8 cellular contexts compared by ENCODE assay signal in the genomic region with DNA sequence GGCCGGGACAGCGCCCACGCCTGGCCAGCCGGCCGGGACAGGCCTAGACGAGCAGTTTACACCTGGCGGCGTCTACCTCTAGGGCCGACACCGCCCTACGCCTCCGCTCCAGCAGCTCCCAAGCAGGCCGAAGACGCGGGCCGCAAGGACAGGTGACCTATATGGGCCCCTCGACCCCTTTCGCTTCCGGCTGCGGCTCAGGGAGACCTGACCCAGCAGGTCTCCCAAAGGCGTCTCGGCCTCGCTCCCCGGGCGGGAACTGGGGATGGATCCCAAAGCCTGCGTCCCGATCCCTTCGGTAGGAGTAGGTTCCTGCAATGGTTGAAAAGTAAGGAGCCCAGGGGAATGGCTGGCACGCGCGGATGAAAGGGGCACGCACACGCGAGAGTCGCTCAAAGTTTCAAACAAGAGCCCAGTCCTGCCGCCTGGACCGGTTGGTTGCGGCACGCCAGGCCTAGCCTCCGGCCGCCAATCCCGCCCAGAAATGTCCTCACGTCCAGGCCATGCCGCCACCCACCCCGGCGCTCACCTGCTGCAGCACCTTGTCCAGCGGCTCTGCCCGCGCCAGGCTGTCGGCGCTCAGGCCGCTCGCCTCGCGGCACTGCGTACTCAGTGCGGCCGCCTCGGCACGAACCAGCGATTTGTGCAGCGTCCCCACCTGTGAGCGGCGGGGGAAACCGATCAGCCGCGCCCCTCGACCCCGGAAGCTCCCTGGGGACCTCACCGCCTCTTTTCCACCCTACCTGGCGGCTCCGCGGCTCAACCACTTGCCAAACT. TPM values are rescaled to one million over a fixed set of nuclear protein-coding genes. Genes with fewer than 3 reads are reported as not detected.
DNase-seq lines count a peak whose midpoint lies in the region; ATAC-seq, FAIRE-seq and TF ChIP-seq lines count a peak whose summit lies in the region.

No MANE protein-coding gene starts in this region.

- no CpG with 5 or more reads among the region's 73 CpGs for WGBS in neuronal stem cell (ENCODE audit: extremely low coverage in 2 of 2, insufficient read length in 2 of 2, insufficient replicate concordance in 1 of 2), 2 donors

- no peak for FAIRE-seq in GM19239 (lab: Jason Lieb, UNC)

- H3K27ac ChIP-seq in neuronal stem cell (replicated peaks; ENCODE audit: low read length) = no peak overlapping the region

- H3K79me1 ChIP-seq in neuronal stem cell (ENCODE audit: low read depth, low read length) = peaks cover 2% of the 10 kb centered on the region

- H3K27me3 ChIP-seq in neuronal stem cell (ENCODE audit: control insufficient read depth in 3 of 3, insufficient read depth in 3 of 3, low read depth in 1 of 3, low read length in 3 of 3) = peaks cover 0 to 37% (median 14%) of the 10 kb centered on the region in 3 experiments

- H2BK12ac ChIP-seq in neuronal stem cell (ENCODE audit: low read length) = peak overlapping the region; percentile 52

- no peak overlapping the region for H2BK5ac ChIP-seq in neuronal stem cell (ENCODE audit: low read length)

- peak overlapping the region; percentile 74 for H2AK5ac ChIP-seq in neuronal stem cell (ENCODE audit: low read depth, low read length)

- DNase-seq in Calu3 = peak; percentile 61
- DNase-seq in NCI-H526 (lab: John Stamatoyannopoulos, UW) = peak; percentile 20 to 68
- DNase-seq in epithelial cell of esophagus (ENCODE audit: low read depth) = peak; percentile 82
- no peak for DNase-seq in neuronal stem cell (ENCODE audit: low spot score)
- DNase-seq in GF-D8 (lab: John Stamatoyannopoulos, UW) = no peak
- DNase-seq in GM19239 (ENCODE audit: insufficient read length, low spot score) = no peak

- intact Hi-C loops in Calu3 (cut with micrococcal nuclease; ENCODE audit: unreplicated experiment) = loop anchor here (2.0 kb wide), 1 partner anchor 92 kb away; no protein-coding TSS in a partner anchor

- H3K36me3 ChIP-seq in neuronal stem cell (replicated peaks in 1 of 2; ENCODE audit: control insufficient read depth in 2 of 2, insufficient read depth in 2 of 2, low read length in 2 of 2) = peaks cover 2 to 15% of the 10 kb centered on the region in 2 donors

- H3K4ac ChIP-seq in neuronal stem cell (ENCODE audit: low read length) = no peak overlapping the region

- H4K91ac ChIP-seq in neuronal stem cell (ENCODE audit: low read depth, low read length, poor library complexity) = no peak overlapping the region

- H3K23ac ChIP-seq in neuronal stem cell (ENCODE audit: low read depth, low read length, poor library complexity) = peak overlapping the region; percentile 97

- no peaks in the 10 kb centered on the region for H3K27me3 Mint-ChIP-seq in Calu3 (ENCODE audit: unreplicated experiment)

- ATAC-seq in HG02840 (IDR thresholded peaks at IDR 0.05; ENCODE audit: low FRiP score, unreplicated experiment) (no peak), HG02870 (IDR thresholded peaks at IDR 0.05; ENCODE audit: unreplicated experiment) (no peak)

- H3K4me2 ChIP-seq in neuronal stem cell (ENCODE audit: insufficient read depth, low read length, poor library complexity, severe bottlenecking) = peak overlapping the region; percentile 94

- H3K4me1 Mint-ChIP-seq in Calu3 (ENCODE audit: low read depth, unreplicated experiment) = peaks cover 30% of the 10 kb centered on the region

- peaks cover 94% of the 10 kb centered on the region for H3K36me3 Mint-ChIP-seq in Calu3 (ENCODE audit: insufficient read depth, unreplicated experiment)

- peak overlapping the region; percentile 87 for H3K18ac ChIP-seq in neuronal stem cell (ENCODE audit: low read length)

- peaks cover 0 to 21% of the 10 kb centered on the region in 2 donors for H3K9me3 ChIP-seq in neuronal stem cell (replicated peaks in 1 of 2; ENCODE audit: control insufficient read depth in 2 of 2, insufficient read depth in 1 of 2, low read depth in 1 of 2, low read length in 2 of 2)

- peak overlapping the region; percentile 54 for H2BK15ac ChIP-seq in neuronal stem cell (ENCODE audit: low read length)

- no peak for TF ChIP-seq CTCF in Calu3 (IDR thresholded peaks at IDR 0.05; ENCODE audit: unreplicated experiment)
- peak; percentile 30 for TF ChIP-seq CTCF in epithelial cell of esophagus (IDR thresholded peaks at IDR 0.05; ENCODE audit: insufficient read depth, low read depth, low read length, missing control alignments)

- peak overlapping the region; percentile 10 for H4K8ac ChIP-seq in neuronal stem cell (ENCODE audit: low read depth, low read length)

- CTCF ChIA-PET in Calu3 (lab: Charles Lee) = interaction anchor here (0.6 to 1.4 kb wide), 4 partner anchors 10 to 150 kb away, joined by 3 to 6 read pairs (median 4); partner anchors contain the start of genes NFATC3 and PLA2G15

- no peaks in the 10 kb centered on the region for H3K9me3 Mint-ChIP-seq in Calu3 (ENCODE audit: low read depth, unreplicated experiment)

- H2BK120ac ChIP-seq in neuronal stem cell (ENCODE audit: low read depth, low read length) = peak overlapping the region; percentile 84

- H3K14ac ChIP-seq in neuronal stem cell (ENCODE audit: low read length) = peak overlapping the region; percentile 32

- H3K4me3 ChIP-seq in epithelial cell of esophagus (ENCODE audit: low read length) (peak overlapping the region; percentile 94), neuronal stem cell (ENCODE audit: low read length in 2 of 2) (peak overlapping the region in 1 of 2 donors; percentile 49)

- peak overlapping the region; percentile 91 for H3K9ac ChIP-seq in neuronal stem cell (ENCODE audit: low read depth, low read length, poor library complexity)

- TSS peak; percentile 36 for BruUV-seq in Calu3 (replicated peaks; lab: Mats Ljungman, UMichigan)

- H3K27ac Mint-ChIP-seq in Calu3 (ENCODE audit: unreplicated experiment) = peak overlapping the region; percentile 95

- H3K4me1 ChIP-seq in neuronal stem cell (ENCODE audit: control insufficient read depth in 2 of 2, insufficient read depth in 1 of 2, low read depth in 1 of 2, low read length in 2 of 2) = peaks cover 9 to 18% of the 10 kb centered on the region in 2 donors

- no peak overlapping the region for H2AFZ ChIP-seq in neuronal stem cell (ENCODE audit: low read length)

- H3K4me3 Mint-ChIP-seq in Calu3 (ENCODE audit: low read depth, unreplicated experiment) = peak overlapping the region; percentile 74

RNA-seq across cellular contexts. Expression of gene ESRP2, which starts 0.6 kb away (rescaled TPM):
- 100 and 103 TPM in 2 replicates for total RNA-seq in Calu3 (2022)
- 0.15 TPM for polyA plus RNA-seq in neuronal stem cell (2013, experiment 1 of 2)
- polyA plus RNA-seq in neuronal stem cell (2013, experiment 2 of 2) = 0.12 TPM

RNA-seq across cellular contexts. Expression of gene PLA2G15, which starts 9.9 kb away (rescaled TPM):
- total RNA-seq in Calu3 (2022) = 16.9 and 22.5 TPM in 2 replicates
- 5.4 TPM for polyA plus RNA-seq in neuronal stem cell (2013, experiment 1 of 2)
- 5.7 TPM for polyA plus RNA-seq in neuronal stem cell (2013, experiment 2 of 2)

RNA-seq across cellular contexts. Expression of gene SLC7A6, which starts 29.0 kb away (rescaled TPM):
- total RNA-seq in Calu3 (2022) = 38.3 and 45.4 TPM in 2 replicates
- polyA plus RNA-seq in neuronal stem cell (2013, experiment 1 of 2) = 9.0 TPM
- 8.7 TPM for polyA plus RNA-seq in neuronal stem cell (2013, experiment 2 of 2)

Comparison
In these comparisons a context has a peak if more than half of its experiments do, and no peak if none do; other contexts are left out.
1. DNase-seq: peak in Calu3 (single experiment), NCI-H526 (2 of 2) and epithelial cell of esophagus (single experiment); none in neuronal stem cell (single experiment), GF-D8 (single experiment) and GM19239 (single experiment).